ENCODE assay signal across 8 cellular contexts in the genomic region with DNA sequence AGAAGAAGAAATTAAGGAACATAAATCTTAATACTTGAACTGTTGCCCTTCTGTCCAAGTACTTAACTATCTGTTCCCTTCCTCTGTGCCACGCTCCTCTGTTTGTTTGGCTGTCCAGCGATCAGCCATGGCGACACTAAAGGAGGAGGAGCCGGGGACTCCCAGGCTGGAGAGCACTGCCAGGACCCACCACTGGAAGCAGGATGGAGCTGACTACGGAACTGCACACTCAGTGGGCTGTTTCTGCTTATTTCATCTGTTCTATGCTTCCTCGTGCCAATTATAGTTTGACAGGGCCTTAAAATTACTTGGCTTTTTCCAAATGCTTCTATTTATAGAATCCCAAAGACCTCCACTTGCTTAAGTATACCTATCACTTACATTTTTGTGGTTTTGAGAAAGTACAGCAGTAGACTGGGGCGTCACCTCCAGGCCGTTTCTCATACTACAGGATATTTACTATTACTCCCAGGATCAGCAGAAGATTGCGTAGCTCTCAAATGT. TPM values are rescaled to one million over a fixed set of nuclear protein-coding genes. Genes with fewer than 3 reads are reported as not detected.
DNase-seq lines count a peak whose midpoint lies in the region; ATAC-seq and TF ChIP-seq lines count a peak whose summit lies in the region.

No MANE protein-coding gene starts in this region.

- H3K36me3 Mint-ChIP-seq in natural killer cell: no peaks in the 10 kb centered on the region

- intact Hi-C loops in natural killer cell (cut with micrococcal nuclease): loop anchor here (1.0 kb wide), 1 partner anchor 219 kb away; no protein-coding TSS in a partner anchor

- DNase-seq in GM12864 (ENCODE audit: low read depth) (no peak), OCI-M1 (lab: John Stamatoyannopoulos, UW) (peak; percentile 90), ecto neural progenitor cell (ENCODE audit: low spot score) (peak; percentile 74), natural killer cell (no peak), HPDE6-E6E7 (ENCODE audit: extremely low spot score) (no peak)

- H3K4me3 ChIP-seq in GM12864 (ENCODE audit: low read depth, low read length): no peak overlapping the region

- no peak overlapping the region for H3K27ac ChIP-seq in 22Rv1

- H3K27ac Mint-ChIP-seq in natural killer cell: peak overlapping the region in 1 of 2 donors; percentile 27

- no peak overlapping the region for H3K4me3 Mint-ChIP-seq in natural killer cell

- H3K9me3 Mint-ChIP-seq in natural killer cell: no peaks in the 10 kb centered on the region

- peaks cover 7 to 8% of the 10 kb centered on the region in 2 donors for H3K27me3 Mint-ChIP-seq in natural killer cell (ENCODE audit: low read depth in 2 of 2)

- ATAC-seq in natural killer cell (peak; percentile 50 to 79 (median 63)), GM18861 (IDR thresholded peaks at IDR 0.05; ENCODE audit: unreplicated experiment) (no peak), GM21528 (IDR thresholded peaks at IDR 0.05; ENCODE audit: low FRiP score, unreplicated experiment) (no peak)

- TF ChIP-seq CTCF in 22Rv1 (IDR thresholded peaks at IDR 0.05): peak; percentile 66
- TF ChIP-seq CTCF in GM12864 (IDR thresholded peaks at IDR 0.05; ENCODE audit: low read depth, low read length, missing control alignments): peak; percentile 26
- TF ChIP-seq CTCF in natural killer cell (IDR thresholded peaks at IDR 0.05): peak; percentile 60

- peaks cover 0 to 5% of the 10 kb centered on the region in 2 donors for H3K4me1 Mint-ChIP-seq in natural killer cell

RNA-seq across cellular contexts. Expression of a gene that starts 17.1 kb away (rescaled TPM):
- 10 to 100 TPM in 1 of 3 donors, 1 to 10 TPM in 2; 3.5 to 37.5 (median 3.5) TPM for total RNA-seq in natural killer cell

Comparison
In these comparisons a context has a peak if more than half of its experiments do, and no peak if none do; other contexts are left out.
1. DNase-seq: peak in OCI-M1 (single experiment) and ecto neural progenitor cell (single experiment); none in GM12864 (single experiment), natural killer cell (single experiment) and HPDE6-E6E7 (single experiment).
2. ATAC-seq: peak in natural killer cell (3 of 3); none in GM18861 (single experiment) and GM21528 (single experiment).
3. Peak in every context shown above with its lines, with median percentiles within 50 percentile points of each other: CTCF ChIP-seq.